In genomic region chr22:49470741-49471134, GRCh38 we compare ENCODE assay signal across 21 cellular contexts.
"Had no signal": no experiment of that assay in that cellular context is flagged by ENCODE, and none has a peak within 500 bp of the region (broad histone marks: within the 10 kb centered on the region; RNA-seq: fewer than 3 reads in every experiment).

No MANE protein-coding gene starts in this region.

- H3K4me2 ChIP-seq: KMS-11 had no signal

- ATAC-seq: HepG2, Panc1, PC-3, SK-N-SH treated with all-trans-retinoic acid at 6 μM for 48 hours had no signal

- H3K9ac ChIP-seq: KMS-11 had no signal

- H3K27ac ChIP-seq: KMS-11, RWPE1 had no signal

- FAIRE-seq: HepG2 had no signal

- DNase-seq: IMR-90, Kasumi-1, MM.1S, NCI-H1092 treated with DMSO at 0.1 percent for 48 hours, NCI-H1436, NCI-H187, NCI-H2029, NCI-H2081 treated with DMSO at 0.1 percent for 48 hours, NCI-H2171, NCI-H226, NCI-H446, NCI-H510A, NCI-H524 treated with DMSO at 0.1 percent for 48 hours, NCI-H774, PC-3, SHP77 had no signal
